In genomic region chr18:62555135-62555534, GRCh38 we compare ENCODE assay signal across 14 cellular contexts. TPM values are rescaled to one million over a fixed set of nuclear protein-coding genes. Genes with fewer than 3 reads are reported as not detected.
DNase-seq lines count a peak whose midpoint lies in the region; ATAC-seq and TF ChIP-seq lines count a peak whose summit lies in the region.
"Had no signal": no experiment of that assay in that cellular context is flagged by ENCODE, and none has a peak within 500 bp of the region (broad histone marks: within the 10 kb centered on the region; RNA-seq: fewer than 3 reads in every experiment).

No MANE protein-coding gene starts in this region.

- CTCF ChIA-PET in A673 (lab: Charles Lee), result no interaction called here
- CTCF ChIA-PET in HEK293 (lab: Yijun Ruan, JAX), result no interaction called here

- no peak overlapping the region for H3K4me3 ChIP-seq in A673 (ENCODE audit: low read depth, low read length, poor library complexity, severe bottlenecking)
- no peak overlapping the region for H3K4me3 ChIP-seq in HEK293 (ENCODE audit: low read depth, low read length)
- no peak overlapping the region for H3K4me3 ChIP-seq in right atrium auricular region
- H3K4me3 ChIP-seq: BLaER1 treated with 17β-estradiol and CSF1 and Interleukin-3, amounts not matched to agents 10 nM and 100 nM; heart right ventricle; lung had no signal

- ATAC-seq in SK-N-SH treated with all-trans-retinoic acid at 6 μM for 48 hours (peak; percentile 59), HG02623 (IDR thresholded peaks at IDR 0.05; ENCODE audit: unreplicated experiment) (no peak)
- ATAC-seq: heart right ventricle had no signal

- H3K9me3 ChIP-seq in A673 (ENCODE audit: low read depth, low read length, poor library complexity, severe bottlenecking) (no peaks in the 10 kb centered on the region), HEK293 (ENCODE audit: control insufficient read depth, insufficient read depth, low read depth, low read length) (no peaks in the 10 kb centered on the region), right atrium auricular region (no peaks in the 10 kb centered on the region)
- H3K9me3 ChIP-seq: BLaER1 treated with 17β-estradiol and CSF1 and Interleukin-3, amounts not matched to agents 10 nM and 100 nM; heart right ventricle had no signal

- DNase-seq in A673 (ENCODE audit: low spot score) (peak; percentile 9), fibroblast of peridontal ligament (ENCODE audit: extremely low read depth) (peak; percentile 5), right atrium auricular region (ENCODE audit: low spot score) (no peak), NCI-H1417 treated with DMSO at 0.1 percent for 48 hours (lab: John Stamatoyannopoulos, UW) (no peak)
- DNase-seq in stimulated activated CD4-positive, alpha-beta T cell treated with anti-CD3 and anti-CD28 coated beads, Interleukin-1b, Interleukin-23, amount 100 ng/mL, for 48 hours, result no peak
- DNase-seq: amniotic stem cell; effector CD4-positive, alpha-beta T cell; heart right ventricle; stimulated activated CD8-positive, alpha-beta memory T cell treated with anti-CD3 and anti-CD28 coated beads, Interleukin-4, amount 100 ng/mL, for 48 hours had no signal

- H3K27ac ChIP-seq in A673 (ENCODE audit: low read depth, low read length, poor library complexity, severe bottlenecking), result no peak overlapping the region
- no peak overlapping the region for H3K27ac ChIP-seq in HEK293 (ENCODE audit: extremely low read depth, low read depth, low read length)
- no peak overlapping the region for H3K27ac ChIP-seq in right atrium auricular region
- H3K27ac ChIP-seq: BLaER1 treated with 17β-estradiol and CSF1 and Interleukin-3, amounts not matched to agents 10 nM and 100 nM; heart right ventricle had no signal

- no TSS peak for BruUV-seq in A673 (replicated peaks; lab: Mats Ljungman, UMichigan)

- no peaks in the 10 kb centered on the region for H3K4me1 ChIP-seq in A673 (ENCODE audit: insufficient read depth, low read length, poor library complexity, severe bottlenecking)
- H3K4me1 ChIP-seq in HEK293 (ENCODE audit: control insufficient read depth, insufficient read depth, low read length), result no peaks in the 10 kb centered on the region
- no peaks in the 10 kb centered on the region for H3K4me1 ChIP-seq in right atrium auricular region

- peaks cover 9% of the 10 kb centered on the region for H3K36me3 ChIP-seq in A673 (ENCODE audit: insufficient read depth, low read length, poor library complexity, severe bottlenecking)
- peaks cover 55 to 59% of the 10 kb centered on the region in 2 experiments for H3K36me3 ChIP-seq in HEK293 (ENCODE audit: control insufficient read depth in 2 of 2, insufficient read depth in 1 of 2, low read length in 2 of 2)
- H3K36me3 ChIP-seq in right atrium auricular region, result peaks cover 59% of the 10 kb centered on the region

- TF ChIP-seq CTCF in A673 (conservative IDR thresholded peaks at IDR 0.05; ENCODE audit: low read depth, low read length) (no peak), HEK293 (tag by site-specific recombination; IDR thresholded peaks at IDR 0.05) (no peak), right atrium auricular region (IDR thresholded peaks at IDR 0.05) (no peak)

- intact Hi-C loops in A673 (cut with micrococcal nuclease; ENCODE audit: unreplicated experiment), result no loop called here

- H3K27me3 ChIP-seq in A673 (replicated peaks; ENCODE audit: insufficient read depth, low read depth, low read length, poor library complexity) (no peaks in the 10 kb centered on the region), right atrium auricular region (no peaks in the 10 kb centered on the region)
- H3K27me3 ChIP-seq: BLaER1 treated with 17β-estradiol and CSF1 and Interleukin-3, amounts not matched to agents 10 nM and 100 nM; heart right ventricle had no signal

- POLR2A ChIA-PET in A673 (lab: Charles Lee; ENCODE audit: low non-redundant PET), result no interaction called here
- POLR2A ChIA-PET in HEK293 (lab: Yijun Ruan, JAX), result no interaction called here

TF ChIP-seq in HEK293, 187 proteins besides CTCF, POLR2A, EP300 and RAD21:
- TF ChIP-seq ZNF707 (tag by site-specific recombination; IDR thresholded peaks at IDR 0.05), result no peak
- no peak for TF ChIP-seq GFI1B (tag by site-specific recombination; IDR thresholded peaks at IDR 0.05)
- TF ChIP-seq WT1 (tag by site-specific recombination; IDR thresholded peaks at IDR 0.05), result no peak
- no peak for TF ChIP-seq ZNF214 (tag by site-specific recombination; IDR thresholded peaks at IDR 0.05; ENCODE audit: borderline replicate concordance)
- TF ChIP-seq ZNF510 (tag by site-specific recombination; IDR thresholded peaks at IDR 0.05; ENCODE audit: insufficient replicate concordance), result peak; percentile 29
- no peak for TF ChIP-seq REPIN1 (tag by site-specific recombination; IDR thresholded peaks at IDR 0.05; ENCODE audit: low read depth)
TF ChIP-seq in HEK293: peak in this region for 1.

TF ChIP-seq in SK-N-SH treated with all-trans-retinoic acid at 6 μM for 48 hours, 23 proteins besides CTCF, POLR2A, EP300 and RAD21:
- TF ChIP-seq ZFP30 (CRISPR knock-in tag; IDR thresholded peaks at IDR 0.05) (no peak), TSHZ2 (CRISPR knock-in tag; IDR thresholded peaks at IDR 0.05) (no peak)
TF ChIP-seq in SK-N-SH treated with all-trans-retinoic acid at 6 μM for 48 hours: peak in this region for 0.

RNA-seq across cellular contexts. Expression of gene ZCCHC2, which starts 32.3 kb away (rescaled TPM):
- total RNA-seq in A673 (2021) (11.5 and 12.3 TPM in 2 replicates), right atrium auricular region (10 to 100 TPM; 12.9 to 16.8 TPM)

Comparison
In these comparisons a context has a peak if more than half of its experiments do, and no peak if none do; other contexts are left out.
1. DNase-seq: peak in A673 (single experiment) and fibroblast of peridontal ligament (single experiment); none in stimulated activated CD4-positive, alpha-beta T cell treated with anti-CD3 and anti-CD28 coated beads, Interleukin-1b, Interleukin-23, amount 100 ng/mL, for 48 hours (single experiment), right atrium auricular region (single experiment) and NCI-H1417 treated with DMSO at 0.1 percent for 48 hours (single experiment).